ENCODE assay signal across 1 cellular context in the genomic region with DNA sequence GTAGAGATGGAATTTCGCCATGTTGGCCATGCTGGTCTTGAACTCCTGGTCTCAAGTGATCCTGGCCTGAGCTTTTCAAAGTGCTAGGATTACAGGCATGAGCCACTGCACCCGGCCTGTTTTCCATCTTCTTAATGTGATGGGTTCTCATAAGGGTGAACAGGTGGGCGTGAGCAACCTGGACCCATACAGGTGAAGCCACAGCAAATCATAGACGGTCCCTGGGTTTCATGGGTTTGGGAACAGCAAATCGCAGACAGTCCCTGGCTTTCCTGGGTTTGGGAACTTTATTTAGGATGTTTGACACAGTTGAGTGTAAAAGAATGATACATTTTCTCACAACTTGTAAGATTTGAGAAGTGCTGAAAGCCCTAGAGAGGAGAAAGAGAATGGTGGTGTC.
TF ChIP-seq lines count a peak whose summit lies in the region.

No MANE protein-coding gene starts in this region.

TF ChIP-seq in HCT116, 20 proteins besides CTCF, POLR2A, EP300 and RAD21:
- TF ChIP-seq, protein P1, sequence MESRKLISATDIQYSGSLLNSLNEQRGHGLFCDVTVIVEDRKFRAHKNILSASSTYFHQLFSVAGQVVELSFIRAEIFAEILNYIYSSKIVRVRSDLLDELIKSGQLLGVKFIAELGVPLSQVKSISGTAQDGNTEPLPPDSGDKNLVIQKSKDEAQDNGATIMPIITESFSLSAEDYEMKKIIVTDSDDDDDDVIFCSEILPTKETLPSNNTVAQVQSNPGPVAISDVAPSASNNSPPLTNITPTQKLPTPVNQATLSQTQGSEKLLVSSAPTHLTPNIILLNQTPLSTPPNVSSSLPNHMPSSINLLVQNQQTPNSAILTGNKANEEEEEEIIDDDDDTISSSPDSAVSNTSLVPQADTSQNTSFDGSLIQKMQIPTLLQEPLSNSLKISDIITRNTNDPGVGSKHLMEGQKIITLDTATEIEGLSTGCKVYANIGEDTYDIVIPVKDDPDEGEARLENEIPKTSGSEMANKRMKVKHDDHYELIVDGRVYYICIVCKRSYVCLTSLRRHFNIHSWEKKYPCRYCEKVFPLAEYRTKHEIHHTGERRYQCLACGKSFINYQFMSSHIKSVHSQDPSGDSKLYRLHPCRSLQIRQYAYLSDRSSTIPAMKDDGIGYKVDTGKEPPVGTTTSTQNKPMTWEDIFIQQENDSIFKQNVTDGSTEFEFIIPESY (IDR thresholded peaks at IDR 0.05; ENCODE audit: extremely low read depth, insufficient replicate concordance, low read length) = no peak
- no peak for TF ChIP-seq EZH2 (IDR thresholded peaks at IDR 0.05)
- TF ChIP-seq ZNF274 (IDR thresholded peaks at IDR 0.05; ENCODE audit: low read depth, low read length) = no peak
- TF ChIP-seq ZFX (IDR thresholded peaks at IDR 0.05) = no peak
- no peak for TF ChIP-seq YY1 (IDR thresholded peaks at IDR 0.05; ENCODE audit: extremely low read depth, insufficient replicate concordance, low read depth, low read length)
- TF ChIP-seq, protein P2, sequence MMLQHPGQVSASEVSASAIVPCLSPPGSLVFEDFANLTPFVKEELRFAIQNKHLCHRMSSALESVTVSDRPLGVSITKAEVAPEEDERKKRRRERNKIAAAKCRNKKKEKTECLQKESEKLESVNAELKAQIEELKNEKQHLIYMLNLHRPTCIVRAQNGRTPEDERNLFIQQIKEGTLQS (IDR thresholded peaks at IDR 0.05) = no peak
- TF ChIP-seq EZH2phosphoT487 (IDR thresholded peaks at IDR 0.05; ENCODE audit: borderline replicate concordance) = no peak
- TF ChIP-seq TCF7L2 (IDR thresholded peaks at IDR 0.05; ENCODE audit: borderline replicate concordance, extremely low read depth, insufficient read depth, insufficient read length) = no peak
